Comparison of ENCODE assay signal across 10 cellular contexts in genomic region chr1:77594366-77595112, GRCh38.
A peak's percentile ranks its signal among the peaks of the same experiment; 100 is the strongest.
DNase-seq lines count a peak whose midpoint lies in the region; ATAC-seq and TF ChIP-seq lines count a peak whose summit lies in the region.
"Had no signal": no experiment of that assay in that cellular context is flagged by ENCODE, and none has a peak within 500 bp of the region (broad histone marks: within the 10 kb centered on the region; RNA-seq: fewer than 3 reads in every experiment).

No MANE protein-coding gene starts in this region.

- H3K27ac ChIP-seq in lower lobe of right lung (no peak overlapping the region), ovary (no peak overlapping the region)

- peak; percentile 48 for DNase-seq in fibroblast of villous mesenchyme (ENCODE audit: low read depth)
- no peak for DNase-seq in islet precursor cell
- no peak for DNase-seq in lower lobe of right lung
- no peak for DNase-seq in ovary
- DNase-seq: activated T-cell treated with anti-CD3 and anti-CD28 coated beads, Interleukin-2, amount 50 U/mL, for 24 hours; effector CD4-positive, alpha-beta T cell; NCI-H446 treated with DMSO at 0.1 percent for 48 hours had no signal

- H3K4me1 ChIP-seq in lower lobe of right lung: no peaks in the 10 kb centered on the region
- H3K4me1 ChIP-seq in ovary (ENCODE audit: insufficient read depth): peaks cover 2% of the 10 kb centered on the region

- TF ChIP-seq EP300 in ovary (IDR thresholded peaks at IDR 0.05): no peak

- TF ChIP-seq CTCF in fibroblast of villous mesenchyme (IDR thresholded peaks at IDR 0.05; ENCODE audit: insufficient read depth, low read depth, low read length): no peak
- no peak for TF ChIP-seq CTCF in lower lobe of right lung (IDR thresholded peaks at IDR 0.05)
- TF ChIP-seq CTCF in ovary (IDR thresholded peaks at IDR 0.05): no peak

- ATAC-seq in GM18873 (IDR thresholded peaks at IDR 0.05; ENCODE audit: low FRiP score, unreplicated experiment): peak; percentile 85
- ATAC-seq in GM21529 (IDR thresholded peaks at IDR 0.05; ENCODE audit: unreplicated experiment): peak; percentile 96
- ATAC-seq in HG03108 (IDR thresholded peaks at IDR 0.05; ENCODE audit: unreplicated experiment): peak; percentile 86
- no peak for ATAC-seq in lower lobe of right lung

- H3K27me3 ChIP-seq in lower lobe of right lung (ENCODE audit: low read depth) (no peaks in the 10 kb centered on the region), ovary (no peaks in the 10 kb centered on the region)

- WGBS in ovary, 3 donors: 36 to 42% (median 39%) methylated on average over 1 of the region's 1 CpG

- no peaks in the 10 kb centered on the region for H3K9me3 ChIP-seq in lower lobe of right lung
- no peaks in the 10 kb centered on the region for H3K9me3 ChIP-seq in ovary

- no peak overlapping the region for H3K4me3 ChIP-seq in fibroblast of villous mesenchyme (ENCODE audit: low read depth, low read length)
- H3K4me3 ChIP-seq in lower lobe of right lung: no peak overlapping the region
- H3K4me3 ChIP-seq in ovary: no peak overlapping the region

- H3K36me3 ChIP-seq in lower lobe of right lung (peaks cover 4% of the 10 kb centered on the region), ovary (no peaks in the 10 kb centered on the region)

- TF ChIP-seq POLR2A in ovary (IDR thresholded peaks at IDR 0.05): no peak

- intact Hi-C loops in lower lobe of right lung (cut with DNase I): no loop called here
- intact Hi-C loops in ovary (cut with DNase I): no loop called here

Comparison
In these comparisons a context has a peak if more than half of its experiments do, and no peak if none do; other contexts are left out.
1. ATAC-seq: peak in GM18873 (single experiment), GM21529 (single experiment) and HG03108 (single experiment); none in lower lobe of right lung (0 of 2).